In genomic region chr18:13435596-13436333, GRCh38 we compare ENCODE assay signal across 10 cellular contexts.
DNase-seq lines count a peak whose midpoint lies in the region; ATAC-seq and TF ChIP-seq lines count a peak whose summit lies in the region.
"Had no signal": no experiment of that assay in that cellular context is flagged by ENCODE, and none has a peak within 500 bp of the region (broad histone marks: within the 10 kb centered on the region; RNA-seq: fewer than 3 reads in every experiment).

No MANE protein-coding gene starts in this region.

- in situ Hi-C loops in G401 (cut with HindIII; ENCODE audit: low sequenced_read_pairs): no loop called here

- H3K36me3 ChIP-seq in lung (ENCODE audit: control insufficient read depth in 2 of 2, insufficient read depth in 2 of 2, low read length in 2 of 2): no peaks in the 10 kb centered on the region

- WGBS in lung, 2 donors: 73 to 89% methylated on average over 7 of the region's 7 CpGs

- DNase-seq in AG08395 (ENCODE audit: low spot score): peak; percentile 58
- DNase-seq in HS-27A (ENCODE audit: low read depth): peak; percentile 17
- peak; percentile 86 for DNase-seq in amniotic epithelial cell (ENCODE audit: low read depth)
- DNase-seq in lung (ENCODE audit: low spot score): no peak
- DNase-seq in G401 (ENCODE audit: low spot score): no peak
- DNase-seq in GM19238 (ENCODE audit: insufficient read length, low spot score): no peak
- DNase-seq: islet precursor cell; stimulated activated CD4-positive, alpha-beta T cell treated with anti-CD3 and anti-CD28 coated beads, Interleukin-12 subunit alpha, Interleukin-12 subunit beta, amount 100 ng/mL, for 4 hours had no signal

- peak overlapping the region; percentile 64 to 86 for H3K27ac ChIP-seq in lung (ENCODE audit: low read depth in 1 of 2, low read length in 1 of 2)

- H3K27me3 ChIP-seq in lung (ENCODE audit: control insufficient read depth, insufficient read depth): no peaks in the 10 kb centered on the region

- peaks cover 5 to 22% of the 10 kb centered on the region in 2 donors for H3K4me1 ChIP-seq in lung (ENCODE audit: control insufficient read depth in 2 of 2, insufficient read depth in 2 of 2, low read length in 2 of 2)

- no peak overlapping the region for H3K4me3 ChIP-seq in lung

- TF ChIP-seq CTCF in lung (IDR thresholded peaks at IDR 0.05; ENCODE audit: control extremely low read depth, extremely low read depth): no peak

- ATAC-seq in lung (ENCODE audit: insufficient read depth, low FRiP score): no peak
- ATAC-seq in HG02852 (IDR thresholded peaks at IDR 0.05; ENCODE audit: unreplicated experiment): no peak
- ATAC-seq in GM19023 (IDR thresholded peaks at IDR 0.05; ENCODE audit: unreplicated experiment): no peak

- no peaks in the 10 kb centered on the region for H3K9me3 ChIP-seq in lung (ENCODE audit: control insufficient read depth in 2 of 2, insufficient read depth in 1 of 2, low read length in 1 of 2)

Comparison
In these comparisons a context has a peak if more than half of its experiments do, and no peak if none do; other contexts are left out.
1. DNase-seq: peak in AG08395 (single experiment), HS-27A (single experiment) and amniotic epithelial cell (single experiment); none in lung (single experiment), G401 (single experiment) and GM19238 (single experiment).